In genomic region chr12:3972576-3972975, GRCh38 we compare ENCODE assay signal across 20 cellular contexts.
DNase-seq lines count a peak whose midpoint lies in the region; ATAC-seq and TF ChIP-seq lines count a peak whose summit lies in the region.
"Had no signal": no experiment of that assay in that cellular context is flagged by ENCODE, and none has a peak within 500 bp of the region (broad histone marks: within the 10 kb centered on the region; RNA-seq: fewer than 3 reads in every experiment).

No MANE protein-coding gene starts in this region.

- H3K27me3 ChIP-seq in Peyer's patch (no peaks in the 10 kb centered on the region), colonic mucosa (no peaks in the 10 kb centered on the region), thyroid gland (no peaks in the 10 kb centered on the region)
- H3K27me3 ChIP-seq: breast epithelium had no signal

- no peaks in the 10 kb centered on the region for H3K9me3 Mint-ChIP-seq in activated naive CD4-positive, alpha-beta T cell treated with anti-CD3 and anti-CD28 coated beads, Interleukin-2, amount 50 U/mL, for 24 hours
- H3K9me3 Mint-ChIP-seq in naive thymus-derived CD8-positive, alpha-beta T cell, result peaks cover 0 to 2% (median 0%) of the 10 kb centered on the region in 9 donors
- H3K9me3 Mint-ChIP-seq: natural killer cell had no signal

- H3K9ac ChIP-seq in colonic mucosa (ENCODE audit: low read depth in 2 of 2, low read length in 2 of 2), result no peak overlapping the region

- H3K36me3 Mint-ChIP-seq in activated naive CD4-positive, alpha-beta T cell treated with anti-CD3 and anti-CD28 coated beads, Interleukin-2, amount 50 U/mL, for 24 hours, result peaks cover 1% of the 10 kb centered on the region
- no peaks in the 10 kb centered on the region for H3K36me3 Mint-ChIP-seq in naive thymus-derived CD8-positive, alpha-beta T cell
- H3K36me3 Mint-ChIP-seq: natural killer cell had no signal

- peak; percentile 61 to 84 for ATAC-seq in naive thymus-derived CD8-positive, alpha-beta T cell
- ATAC-seq: A549, sciatic nerve had no signal

- H3K27ac ChIP-seq in Peyer's patch, result no peak overlapping the region
- H3K27ac ChIP-seq in colonic mucosa, result no peak overlapping the region
- no peak overlapping the region for H3K27ac ChIP-seq in thyroid gland
- H3K27ac ChIP-seq: A549, C4-2B, stomach had no signal

- H3K4me3 ChIP-seq in Peyer's patch, result no peak overlapping the region
- H3K4me3 ChIP-seq in colonic mucosa, result no peak overlapping the region
- H3K4me3 ChIP-seq in thyroid gland (replicated peaks in 1 of 3), result no peak overlapping the region
- H3K4me3 ChIP-seq: A549, breast epithelium, stomach had no signal

- peaks cover 61% of the 10 kb centered on the region for H3K4me1 Mint-ChIP-seq in activated naive CD4-positive, alpha-beta T cell treated with anti-CD3 and anti-CD28 coated beads, Interleukin-2, amount 50 U/mL, for 24 hours
- peaks cover 36 to 71% (median 62%) of the 10 kb centered on the region in 4 donors for H3K4me1 Mint-ChIP-seq in naive thymus-derived CD8-positive, alpha-beta T cell

- H3K9me3 ChIP-seq in Peyer's patch (no peaks in the 10 kb centered on the region), colonic mucosa (no peaks in the 10 kb centered on the region), thyroid gland (no peaks in the 10 kb centered on the region)
- H3K9me3 ChIP-seq: A549, breast epithelium, stomach had no signal

- no peaks in the 10 kb centered on the region for H3K27me3 Mint-ChIP-seq in activated naive CD4-positive, alpha-beta T cell treated with anti-CD3 and anti-CD28 coated beads, Interleukin-2, amount 50 U/mL, for 24 hours
- H3K27me3 Mint-ChIP-seq in naive thymus-derived CD8-positive, alpha-beta T cell, result no peaks in the 10 kb centered on the region

- TF ChIP-seq POLR2A in Peyer's patch (IDR thresholded peaks at IDR 0.05) (no peak), thyroid gland (IDR thresholded peaks at IDR 0.05) (no peak)

- H3K4me1 ChIP-seq in Peyer's patch (peaks cover 0 to 17% (median 0%) of the 10 kb centered on the region in 4 donors), colonic mucosa (no peaks in the 10 kb centered on the region), thyroid gland (no peaks in the 10 kb centered on the region)
- H3K4me1 ChIP-seq: A549, breast epithelium, stomach had no signal

- no peaks in the 10 kb centered on the region for H3K36me3 ChIP-seq in Peyer's patch
- no peaks in the 10 kb centered on the region for H3K36me3 ChIP-seq in colonic mucosa
- H3K36me3 ChIP-seq in thyroid gland, result no peaks in the 10 kb centered on the region
- H3K36me3 ChIP-seq: breast epithelium, stomach had no signal

- intact Hi-C loops in colonic mucosa (cut with DNase I), result no loop called here
- intact Hi-C loops in thyroid gland (cut with DNase I), result no loop called here

- POLR2A ChIA-PET in naive thymus-derived CD8-positive, alpha-beta T cell (lab: Charles Lee), result interaction anchor here (0.7 to 10.3 kb wide), 9 partner anchors 10 to 304 kb away, joined by 3 to 152 read pairs (median 5); no protein-coding TSS in a partner anchor

- 74 to 76% methylated on average over 4 of the region's 4 CpGs for WGBS in thyroid gland, 2 donors

- DNase-seq in activated CD8-positive, alpha-beta memory T cell treated with anti-CD3 and anti-CD28 coated beads for 24 hours, result peak; percentile 55
- no peak for DNase-seq in activated CD8-positive, alpha-beta memory T cell treated with anti-CD3 and anti-CD28 coated beads, Interleukin-2, amount 50 U/mL, for 48 hours
- DNase-seq in Peyer's patch, result peak in 2 of 3 donors; percentile 55
- peak in 8 of 10 donors; percentile 22 to 79 (median 52) for DNase-seq in naive thymus-derived CD8-positive, alpha-beta T cell
- no peak for DNase-seq in colonic mucosa
- DNase-seq in NCI-H524 (lab: John Stamatoyannopoulos, UW), result no peak
- no peak for DNase-seq in thyroid gland
- DNase-seq: DMS153, Kasumi-1, mammary epithelial cell, natural killer cell, NCI-H1048, NCI-H510A, RPMI8226, stomach had no signal

- peak overlapping the region; percentile 2 for H3K4me3 Mint-ChIP-seq in activated naive CD4-positive, alpha-beta T cell treated with anti-CD3 and anti-CD28 coated beads, Interleukin-2, amount 50 U/mL, for 24 hours
- H3K4me3 Mint-ChIP-seq in naive thymus-derived CD8-positive, alpha-beta T cell, result peak overlapping the region in 9 of 10 donors; percentile 1 to 84 (median 48)

- TF ChIP-seq CTCF in Peyer's patch (IDR thresholded peaks at IDR 0.05), result no peak
- no peak for TF ChIP-seq CTCF in colonic mucosa (IDR thresholded peaks at IDR 0.05)
- no peak for TF ChIP-seq CTCF in thyroid gland (IDR thresholded peaks at IDR 0.05)

- peak overlapping the region; percentile 56 for H3K27ac Mint-ChIP-seq in activated naive CD4-positive, alpha-beta T cell treated with anti-CD3 and anti-CD28 coated beads, Interleukin-2, amount 50 U/mL, for 24 hours
- H3K27ac Mint-ChIP-seq in naive thymus-derived CD8-positive, alpha-beta T cell, result peak overlapping the region; percentile 19 to 92 (median 88)
- H3K27ac Mint-ChIP-seq: natural killer cell had no signal

Comparison
In these comparisons a context has a peak if more than half of its experiments do, and no peak if none do; other contexts are left out.
1. DNase-seq: peak in activated CD8-positive, alpha-beta memory T cell treated with anti-CD3 and anti-CD28 coated beads for 24 hours (single experiment), Peyer's patch (2 of 3) and naive thymus-derived CD8-positive, alpha-beta T cell (8 of 10); none in activated CD8-positive, alpha-beta memory T cell treated with anti-CD3 and anti-CD28 coated beads, Interleukin-2, amount 50 U/mL, for 48 hours (single experiment), colonic mucosa (single experiment), NCI-H524 (0 of 2) and thyroid gland (0 of 2).